In genomic region chr2:109947959-109948520, GRCh38 we compare ENCODE assay signal across 1 cellular context. TPM values are rescaled to one million over a fixed set of nuclear protein-coding genes. Genes with fewer than 3 reads are reported as not detected.
"Had no signal": no experiment of that assay in that cellular context is flagged by ENCODE, and none has a peak within 500 bp of the region (broad histone marks: within the 10 kb centered on the region; RNA-seq: fewer than 3 reads in every experiment).

No MANE protein-coding gene starts in this region.

RNA-seq across cellular contexts. Expression of gene LIMS3, which starts 49.6 kb away (rescaled TPM):
- total RNA-seq: activated CD4-positive, alpha-beta T cell treated with anti-CD3 and anti-CD28 coated beads, Interleukin-2, amount 10 ng/mL, durations not matched to agents 7 days and 5 days had no signal
